ENCODE assay signal across 8 cellular contexts in genomic region chr4:122577808-122578781, GRCh38. TPM values are rescaled to one million over a fixed set of nuclear protein-coding genes. Genes with fewer than 3 reads are reported as not detected.
DNase-seq lines count a peak whose midpoint lies in the region; ATAC-seq and TF ChIP-seq lines count a peak whose summit lies in the region.

No MANE protein-coding gene starts in this region.

- peak; percentile 83 for TF ChIP-seq CTCF in CD14-positive monocyte (IDR thresholded peaks at IDR 0.05)

- peaks cover under 1 to 14% (median 9%) of the 10 kb centered on the region in 7 donors for H3K9me3 Mint-ChIP-seq in CD14-positive monocyte
- H3K9me3 Mint-ChIP-seq in stimulated activated memory B cell treated with anti-CD40 and anti-IgM and Interleukin-4, amounts not matched to agents 10 μg/mL and 1 μg/mL and 100 μg/mL, for 72 hours, result no peaks in the 10 kb centered on the region

- ATAC-seq in GM18868 (IDR thresholded peaks at IDR 0.05; ENCODE audit: unreplicated experiment) (peak; percentile 73), HG03103 (IDR thresholded peaks at IDR 0.05; ENCODE audit: low read depth, unreplicated experiment) (peak; percentile 78), esophagus mucosa (peak; percentile 67)
- no peak for ATAC-seq in stimulated activated memory B cell treated with anti-CD40 and anti-IgM and Interleukin-4, amounts not matched to agents 10 μg/mL and 1 μg/mL and 100 μg/mL, for 72 hours

- intact Hi-C loops in CD14-positive monocyte (cut with micrococcal nuclease), result no loop called here

- H3K4me3 Mint-ChIP-seq in CD14-positive monocyte, result peak overlapping the region; percentile 41 to 85
- H3K4me3 Mint-ChIP-seq in stimulated activated memory B cell treated with anti-CD40 and anti-IgM and Interleukin-4, amounts not matched to agents 10 μg/mL and 1 μg/mL and 100 μg/mL, for 72 hours, result no peak overlapping the region

- H3K36me3 Mint-ChIP-seq in CD14-positive monocyte, result no peaks in the 10 kb centered on the region
- peaks cover 6% of the 10 kb centered on the region for H3K36me3 Mint-ChIP-seq in stimulated activated memory B cell treated with anti-CD40 and anti-IgM and Interleukin-4, amounts not matched to agents 10 μg/mL and 1 μg/mL and 100 μg/mL, for 72 hours

- H3K27ac Mint-ChIP-seq in CD14-positive monocyte, result peak overlapping the region in 6 of 7 donors; percentile 1 to 89 (median 68)
- no peak overlapping the region for H3K27ac Mint-ChIP-seq in stimulated activated memory B cell treated with anti-CD40 and anti-IgM and Interleukin-4, amounts not matched to agents 10 μg/mL and 1 μg/mL and 100 μg/mL, for 72 hours

- DNase-seq in CD14-positive monocyte (ENCODE audit: low spot score), result no peak
- DNase-seq in NOMO-1 treated with dmso at 0.1 percent for 144 hours (lab: John Stamatoyannopoulos, UW; ENCODE audit: unreplicated experiment), result peak; percentile 75
- DNase-seq in activated CD8-positive, alpha-beta memory T cell treated with anti-CD3 and anti-CD28 coated beads, Interleukin-2, amount 50 U/mL, for 4 hours, result peak; percentile 54
- peak; percentile 72 for DNase-seq in pons (ENCODE audit: low spot score)

- peaks cover 19% of the 10 kb centered on the region for H3K4me1 Mint-ChIP-seq in CD14-positive monocyte
- peaks cover 4% of the 10 kb centered on the region for H3K4me1 Mint-ChIP-seq in stimulated activated memory B cell treated with anti-CD40 and anti-IgM and Interleukin-4, amounts not matched to agents 10 μg/mL and 1 μg/mL and 100 μg/mL, for 72 hours

- peaks cover 3 to 12% (median 7%) of the 10 kb centered on the region in 3 donors for H3K27me3 Mint-ChIP-seq in CD14-positive monocyte (ENCODE audit: low read depth in 3 of 3)
- H3K27me3 Mint-ChIP-seq in stimulated activated memory B cell treated with anti-CD40 and anti-IgM and Interleukin-4, amounts not matched to agents 10 μg/mL and 1 μg/mL and 100 μg/mL, for 72 hours, result peaks cover 17% of the 10 kb centered on the region

RNA-seq across cellular contexts. Expression of gene IL21, which starts 42.8 kb away (rescaled TPM):
- polyA plus RNA-seq in CD14-positive monocyte, result not detected
- total RNA-seq in esophagus mucosa, result not detected
